In genomic region chr22:36221799-36222751, GRCh38 we compare ENCODE assay signal across 1 cellular context.
A peak's percentile ranks its signal among the peaks of the same experiment; 100 is the strongest.
TF ChIP-seq lines count a peak whose summit lies in the region.

No MANE protein-coding gene starts in this region.

TF ChIP-seq in H1, 55 proteins besides CTCF, POLR2A, EP300 and RAD21:
- TF ChIP-seq CBX8 (IDR thresholded peaks at IDR 0.05; ENCODE audit: borderline replicate concordance, low read depth, low read length): no peak
- peak; percentile 57 for TF ChIP-seq TEAD4 (IDR thresholded peaks at IDR 0.05; ENCODE audit: low read depth, low read length)
- TF ChIP-seq EGR1 (IDR thresholded peaks at IDR 0.05; ENCODE audit: borderline replicate concordance, low read depth, low read length): no peak
- no peak for TF ChIP-seq RNF2 (IDR thresholded peaks at IDR 0.05; ENCODE audit: borderline replicate concordance, low read depth, low read length, missing control alignments, poor library complexity, severe bottlenecking)
- TF ChIP-seq CREB1 (IDR thresholded peaks at IDR 0.05): 0 out of 2 replicates have a peak, but pooled peaks have one; percentile 32
- peak; percentile 44; the same call in 1 of the 2 replicates for TF ChIP-seq MAX (IDR thresholded peaks at IDR 0.05)
